1 cellular context compared by ENCODE assay signal in the genomic region with DNA sequence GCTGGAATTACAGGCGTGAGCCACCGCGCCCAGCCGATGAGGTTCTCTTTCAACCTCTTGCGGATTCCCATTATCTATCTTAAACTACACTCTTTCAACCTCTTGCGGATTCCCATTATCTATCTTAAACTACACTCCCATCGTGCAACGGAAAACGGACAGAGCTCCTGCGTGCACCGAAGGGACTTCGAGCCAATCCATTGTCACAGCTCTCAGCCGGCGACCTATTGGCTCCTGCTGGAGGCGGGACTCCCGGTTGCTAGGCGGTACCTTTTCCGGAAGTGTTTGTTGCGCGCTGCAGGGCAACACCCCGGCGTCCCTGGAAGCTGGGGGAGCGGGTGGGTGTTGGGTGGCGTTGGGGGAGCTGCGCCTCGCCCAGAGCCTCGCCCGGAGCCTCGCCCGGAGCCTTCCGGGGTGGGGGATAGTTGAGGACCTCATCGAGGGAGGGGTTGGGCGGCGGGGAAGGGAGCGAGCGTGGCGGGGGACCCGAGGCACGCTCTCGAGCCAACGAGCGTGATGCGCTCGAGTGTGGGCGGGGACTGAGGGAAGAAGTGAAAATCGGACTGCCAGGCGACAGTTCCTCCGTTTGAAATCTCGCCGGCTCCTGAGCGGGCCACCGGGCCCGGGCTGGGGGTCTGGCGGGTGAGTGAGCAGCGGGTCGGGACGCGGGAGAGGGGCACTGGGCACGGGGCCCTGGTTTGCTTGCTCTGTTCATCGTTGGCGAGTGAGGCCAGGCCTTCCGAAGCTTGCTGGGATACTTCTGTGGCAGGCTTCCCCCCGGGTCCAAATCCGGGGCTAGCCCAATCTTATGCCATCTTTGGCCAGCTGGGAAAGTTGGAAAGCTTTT.
TF ChIP-seq lines count a peak whose summit lies in the region.

Gene CEP164 (plus strand): TSS at position 288 of the 847 bp plus-strand sequence. CDS start 10,733 bp downstream, outside the sequence.

TF ChIP-seq in HepG2, 621 proteins besides CTCF, POLR2A, EP300 and RAD21 (continued from another document and continues in another):
- TF ChIP-seq THAP11 (CRISPR knock-in tag; IDR thresholded peaks at IDR 0.05) = peak; percentile 96
- peak; percentile 28; the same call in 1 of the 2 replicates for TF ChIP-seq SP5 (CRISPR knock-in tag; IDR thresholded peaks at IDR 0.05; ENCODE audit: borderline replicate concordance, low read depth)
- no peak for TF ChIP-seq ZBTB49 (CRISPR knock-in tag; IDR thresholded peaks at IDR 0.05; ENCODE audit: borderline replicate concordance)
- no peak for TF ChIP-seq ZNF468 (CRISPR knock-in tag; IDR thresholded peaks at IDR 0.05)
- no peak for TF ChIP-seq ZNF446 (CRISPR knock-in tag; IDR thresholded peaks at IDR 0.05)
- no peak for TF ChIP-seq ZBTB20 (CRISPR knock-in tag; IDR thresholded peaks at IDR 0.05; ENCODE audit: borderline replicate concordance, low read depth)
- no peak for TF ChIP-seq GPBP1L1 (CRISPR knock-in tag; IDR thresholded peaks at IDR 0.05)
- no peak; the same call in 1 of the 2 replicates for TF ChIP-seq REPIN1 (CRISPR knock-in tag; IDR thresholded peaks at IDR 0.05; ENCODE audit: borderline replicate concordance, low read depth)
- no peak for TF ChIP-seq BCL6 (CRISPR knock-in tag; IDR thresholded peaks at IDR 0.05)
- TF ChIP-seq HMG20B (CRISPR knock-in tag; conservative IDR thresholded peaks at IDR 0.05) = no peak
- TF ChIP-seq NFYC (CRISPR knock-in tag; IDR thresholded peaks at IDR 0.05) = peak; percentile 95
- peak; percentile 53 for TF ChIP-seq ZNF543 (CRISPR knock-in tag; IDR thresholded peaks at IDR 0.05)
- no peak for TF ChIP-seq NCOA5 (CRISPR knock-in tag; IDR thresholded peaks at IDR 0.05)
- no peak for TF ChIP-seq SMARCC2 (IDR thresholded peaks at IDR 0.05)
- no peak for TF ChIP-seq HOXA9 (CRISPR knock-in tag; IDR thresholded peaks at IDR 0.05; ENCODE audit: borderline replicate concordance)
- TF ChIP-seq CSRNP1 (CRISPR knock-in tag; IDR thresholded peaks at IDR 0.05) = 0 out of 2 replicates have a peak, but pooled peaks have one; percentile 66
- 0 out of 2 replicates have a peak, but pooled peaks have one; percentile 44 for TF ChIP-seq ZNF44 (CRISPR knock-in tag; IDR thresholded peaks at IDR 0.05)
- TF ChIP-seq SIN3A (IDR thresholded peaks at IDR 0.05; ENCODE audit: borderline replicate concordance, low read depth, low read length) = peak; percentile 91; the same call in 1 of the 2 replicates
- TF ChIP-seq ATF2 (CRISPR knock-in tag; IDR thresholded peaks at IDR 0.05) = no peak
- TF ChIP-seq ZNF724P (CRISPR knock-in tag; IDR thresholded peaks at IDR 0.05; ENCODE audit: borderline replicate concordance) = no peak
- TF ChIP-seq XBP1 (CRISPR knock-in tag; IDR thresholded peaks at IDR 0.05) = no peak
- no peak for TF ChIP-seq ZNF564 (CRISPR knock-in tag; IDR thresholded peaks at IDR 0.05)
- TF ChIP-seq, protein P1, sequence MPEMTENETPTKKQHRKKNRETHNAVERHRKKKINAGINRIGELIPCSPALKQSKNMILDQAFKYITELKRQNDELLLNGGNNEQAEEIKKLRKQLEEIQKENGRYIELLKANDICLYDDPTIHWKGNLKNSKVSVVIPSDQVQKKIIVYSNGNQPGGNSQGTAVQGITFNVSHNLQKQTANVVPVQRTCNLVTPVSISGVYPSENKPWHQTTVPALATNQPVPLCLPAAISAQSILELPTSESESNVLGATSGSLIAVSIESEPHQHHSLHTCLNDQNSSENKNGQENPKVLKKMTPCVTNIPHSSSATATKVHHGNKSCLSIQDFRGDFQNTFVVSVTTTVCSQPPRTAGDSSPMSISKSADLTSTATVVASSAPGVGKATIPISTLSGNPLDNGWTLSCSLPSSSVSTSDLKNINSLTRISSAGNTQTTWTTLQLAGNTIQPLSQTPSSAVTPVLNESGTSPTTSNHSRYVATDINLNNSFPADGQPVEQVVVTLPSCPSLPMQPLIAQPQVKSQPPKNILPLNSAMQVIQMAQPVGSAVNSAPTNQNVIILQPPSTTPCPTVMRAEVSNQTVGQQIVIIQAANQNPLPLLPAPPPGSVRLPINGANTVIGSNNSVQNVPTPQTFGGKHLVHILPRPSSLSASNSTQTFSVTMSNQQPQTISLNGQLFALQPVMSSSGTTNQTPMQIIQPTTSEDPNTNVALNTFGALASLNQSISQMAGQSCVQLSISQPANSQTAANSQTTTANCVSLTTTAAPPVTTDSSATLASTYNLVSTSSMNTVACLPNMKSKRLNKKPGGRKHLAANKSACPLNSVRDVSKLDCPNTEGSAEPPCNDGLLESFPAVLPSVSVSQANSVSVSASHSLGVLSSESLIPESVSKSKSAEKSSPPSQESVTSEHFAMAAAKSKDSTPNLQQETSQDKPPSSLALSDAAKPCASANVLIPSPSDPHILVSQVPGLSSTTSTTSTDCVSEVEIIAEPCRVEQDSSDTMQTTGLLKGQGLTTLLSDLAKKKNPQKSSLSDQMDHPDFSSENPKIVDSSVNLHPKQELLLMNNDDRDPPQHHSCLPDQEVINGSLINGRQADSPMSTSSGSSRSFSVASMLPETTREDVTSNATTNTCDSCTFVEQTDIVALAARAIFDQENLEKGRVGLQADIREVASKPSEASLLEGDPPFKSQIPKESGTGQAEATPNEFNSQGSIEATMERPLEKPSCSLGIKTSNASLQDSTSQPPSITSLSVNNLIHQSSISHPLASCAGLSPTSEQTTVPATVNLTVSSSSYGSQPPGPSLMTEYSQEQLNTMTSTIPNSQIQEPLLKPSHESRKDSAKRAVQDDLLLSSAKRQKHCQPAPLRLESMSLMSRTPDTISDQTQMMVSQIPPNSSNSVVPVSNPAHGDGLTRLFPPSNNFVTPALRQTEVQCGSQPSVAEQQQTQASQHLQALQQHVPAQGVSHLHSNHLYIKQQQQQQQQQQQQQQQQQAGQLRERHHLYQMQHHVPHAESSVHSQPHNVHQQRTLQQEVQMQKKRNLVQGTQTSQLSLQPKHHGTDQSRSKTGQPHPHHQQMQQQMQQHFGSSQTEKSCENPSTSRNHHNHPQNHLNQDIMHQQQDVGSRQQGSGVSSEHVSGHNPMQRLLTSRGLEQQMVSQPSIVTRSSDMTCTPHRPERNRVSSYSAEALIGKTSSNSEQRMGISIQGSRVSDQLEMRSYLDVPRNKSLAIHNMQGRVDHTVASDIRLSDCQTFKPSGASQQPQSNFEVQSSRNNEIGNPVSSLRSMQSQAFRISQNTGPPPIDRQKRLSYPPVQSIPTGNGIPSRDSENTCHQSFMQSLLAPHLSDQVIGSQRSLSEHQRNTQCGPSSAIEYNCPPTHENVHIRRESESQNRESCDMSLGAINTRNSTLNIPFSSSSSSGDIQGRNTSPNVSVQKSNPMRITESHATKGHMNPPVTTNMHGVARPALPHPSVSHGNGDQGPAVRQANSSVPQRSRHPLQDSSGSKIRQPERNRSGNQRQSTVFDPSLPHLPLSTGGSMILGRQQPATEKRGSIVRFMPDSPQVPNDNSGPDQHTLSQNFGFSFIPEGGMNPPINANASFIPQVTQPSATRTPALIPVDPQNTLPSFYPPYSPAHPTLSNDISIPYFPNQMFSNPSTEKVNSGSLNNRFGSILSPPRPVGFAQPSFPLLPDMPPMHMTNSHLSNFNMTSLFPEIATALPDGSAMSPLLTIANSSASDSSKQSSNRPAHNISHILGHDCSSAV (CRISPR knock-in tag; IDR thresholded peaks at IDR 0.05; ENCODE audit: borderline replicate concordance) = no peak
- TF ChIP-seq NFE2L2 (IDR thresholded peaks at IDR 0.05; ENCODE audit: low read length) = no peak
- no peak for TF ChIP-seq SNAPC2 (CRISPR knock-in tag; IDR thresholded peaks at IDR 0.05)
- TF ChIP-seq, protein P2, sequence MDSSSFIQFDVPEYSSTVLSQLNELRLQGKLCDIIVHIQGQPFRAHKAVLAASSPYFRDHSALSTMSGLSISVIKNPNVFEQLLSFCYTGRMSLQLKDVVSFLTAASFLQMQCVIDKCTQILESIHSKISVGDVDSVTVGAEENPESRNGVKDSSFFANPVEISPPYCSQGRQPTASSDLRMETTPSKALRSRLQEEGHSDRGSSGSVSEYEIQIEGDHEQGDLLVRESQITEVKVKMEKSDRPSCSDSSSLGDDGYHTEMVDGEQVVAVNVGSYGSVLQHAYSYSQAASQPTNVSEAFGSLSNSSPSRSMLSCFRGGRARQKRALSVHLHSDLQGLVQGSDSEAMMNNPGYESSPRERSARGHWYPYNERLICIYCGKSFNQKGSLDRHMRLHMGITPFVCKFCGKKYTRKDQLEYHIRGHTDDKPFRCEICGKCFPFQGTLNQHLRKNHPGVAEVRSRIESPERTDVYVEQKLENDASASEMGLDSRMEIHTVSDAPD (CRISPR knock-in tag; IDR thresholded peaks at IDR 0.05) = no peak
- no peak for TF ChIP-seq ZNF530 (CRISPR knock-in tag; IDR thresholded peaks at IDR 0.05; ENCODE audit: low read depth)
- peak; percentile 25 for TF ChIP-seq SALL1 (CRISPR knock-in tag; IDR thresholded peaks at IDR 0.05)
- TF ChIP-seq THYN1 (CRISPR knock-in tag; IDR thresholded peaks at IDR 0.05; ENCODE audit: borderline replicate concordance, low read depth) = peak; percentile 36; the same call in 1 of the 2 replicates
- TF ChIP-seq ONECUT2 (CRISPR knock-in tag; IDR thresholded peaks at IDR 0.05) = no peak
- no peak for TF ChIP-seq SP140L (CRISPR knock-in tag; IDR thresholded peaks at IDR 0.05; ENCODE audit: borderline replicate concordance)
- no peak; the same call in 1 of the 2 replicates for TF ChIP-seq ZBTB7B (CRISPR knock-in tag; IDR thresholded peaks at IDR 0.05)
- no peak; the same call in 1 of the 2 replicates for TF ChIP-seq TAF1 (CRISPR knock-in tag; IDR thresholded peaks at IDR 0.05)
- TF ChIP-seq TMF1 (CRISPR knock-in tag; IDR thresholded peaks at IDR 0.05; ENCODE audit: low read depth) = peak; percentile 59
- TF ChIP-seq ATF5 (CRISPR knock-in tag; IDR thresholded peaks at IDR 0.05; ENCODE audit: low read depth) = no peak
- TF ChIP-seq PHF21A (CRISPR knock-in tag; IDR thresholded peaks at IDR 0.05) = peak; percentile 29; the same call in 1 of the 2 replicates
- TF ChIP-seq ASH2L (IDR thresholded peaks at IDR 0.05; ENCODE audit: insufficient read length, low read depth, low read length) = peak; percentile 86
- TF ChIP-seq ZNF674 (CRISPR knock-in tag; IDR thresholded peaks at IDR 0.05; ENCODE audit: low read depth) = no peak
- peak; percentile 96 for TF ChIP-seq ELF1 (CRISPR knock-in tag; IDR thresholded peaks at IDR 0.05)
- no peak for TF ChIP-seq MATR3 (CRISPR knock-in tag; IDR thresholded peaks at IDR 0.05)
- no peak for TF ChIP-seq KDM4B (CRISPR knock-in tag; IDR thresholded peaks at IDR 0.05)
- 0 out of 2 replicates have a peak, but pooled peaks have one; percentile 37 for TF ChIP-seq ZNF296 (CRISPR knock-in tag; conservative IDR thresholded peaks at IDR 0.05)
